Comparison of ENCODE assay signal across 1 cellular context in genomic region chr1:41239988-41240610, GRCh38.
A peak's percentile ranks its signal among the peaks of the same experiment; 100 is the strongest.
TF ChIP-seq lines count a peak whose summit lies in the region.

No MANE protein-coding gene starts in this region.

TF ChIP-seq in HEK293, 187 proteins besides CTCF, POLR2A, EP300 and RAD21 (continued from another document):
- TF ChIP-seq ZBTB17 (tag by site-specific recombination; IDR thresholded peaks at IDR 0.05) (peak; percentile 32; the same call in 1 of the 2 replicates), ZNF266 (tag by site-specific recombination; IDR thresholded peaks at IDR 0.05; ENCODE audit: low read depth) (no peak), ZNF138 (tag by site-specific recombination; IDR thresholded peaks at IDR 0.05; ENCODE audit: borderline replicate concordance) (no peak), PRDM6 (tag by site-specific recombination; IDR thresholded peaks at IDR 0.05) (peak; percentile 95), ZNF530 (tag by site-specific recombination; IDR thresholded peaks at IDR 0.05; ENCODE audit: low read depth) (no peak), ZNF514 (tag by site-specific recombination; IDR thresholded peaks at IDR 0.05) (no peak)
